23 cellular contexts compared by ENCODE assay signal in the genomic region with DNA sequence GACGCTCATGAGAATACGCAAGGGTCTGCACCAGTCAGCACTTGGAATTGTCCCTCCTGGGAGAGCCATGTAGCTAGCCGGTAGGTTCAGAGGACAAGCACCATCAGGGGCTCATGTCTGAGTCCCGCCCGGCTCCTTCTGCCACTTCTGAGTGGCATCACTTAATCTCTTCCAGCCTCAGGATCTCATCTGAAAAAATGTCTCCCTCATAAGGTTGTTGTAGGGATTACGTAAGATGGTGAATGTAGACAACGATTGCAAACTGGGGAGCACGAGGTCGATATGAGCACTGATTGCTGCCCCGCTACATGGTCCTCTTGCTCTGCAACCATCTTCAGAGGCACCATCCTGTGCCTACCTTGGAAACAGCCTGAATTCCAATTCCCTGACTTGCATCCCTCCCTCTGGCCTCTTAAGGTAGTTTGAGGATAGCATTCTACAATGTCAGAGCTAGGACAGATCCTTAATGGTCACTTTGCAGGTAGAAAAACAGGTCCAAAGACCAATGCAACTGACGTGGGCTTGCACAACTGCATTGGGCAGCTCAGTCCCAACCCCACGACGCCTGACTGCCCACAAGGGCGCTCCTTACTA.
DNase-seq lines count a peak whose midpoint lies in the region; ATAC-seq and TF ChIP-seq lines count a peak whose summit lies in the region.
"Had no signal": no experiment of that assay in that cellular context is flagged by ENCODE, and none has a peak within 500 bp of the region (broad histone marks: within the 10 kb centered on the region; RNA-seq: fewer than 3 reads in every experiment).

No MANE protein-coding gene starts in this region.

- DNase-seq in AG20443 (ENCODE audit: low spot score) (peak; percentile 7), HCT116 (ENCODE audit: low read depth, low spot score) (no peak), islet precursor cell (peak; percentile 68), DMS79 (lab: John Stamatoyannopoulos, UW) (no peak), mucosa of descending colon (no peak), NCI-H1930 (lab: John Stamatoyannopoulos, UW) (no peak)
- DNase-seq: activated CD4-positive, alpha-beta memory T cell treated with anti-CD3 and anti-CD28 coated beads for 36 hours; activated CD4-positive, CD25-positive, alpha-beta regulatory T cell; activated gamma-delta T cell treated with Interleukin-2 at 50 U/mL for 16 hours; activated T-cell treated with anti-CD3 and anti-CD28 coated beads for 4 hours; DMS79 treated with DMSO at 0.1 percent for 48 hours; dorsolateral prefrontal cortex; erythroblast; mesenchymal stem cell; naive thymus-derived CD8-positive, alpha-beta T cell; NCI-H1436 treated with DMSO at 0.1 percent for 48 hours; NCI-H2171 treated with DMSO at 0.1 percent for 48 hours; NCI-H774; posterior cingulate gyrus had no signal

- intact Hi-C loops in HCT116 (cut with micrococcal nuclease) (loop anchor here (5.0 kb wide), 1 partner anchor 338 kb away; no protein-coding TSS in a partner anchor), mucosa of descending colon (cut with DNase I, micrococcal nuclease) (loop anchor here in 1 of 2 donors (10.0 kb wide), 1 partner anchor 335 kb away; no protein-coding TSS in a partner anchor)

- RAD21 ChIA-PET in HCT116 (lab: Charles Lee; ENCODE audit: low non-redundant PET in 1 of 2, low total read pairs in 2 of 2, uncharacterized antibody in 2 of 2, unreplicated experiment in 2 of 2): no interaction called here

- no peaks in the 10 kb centered on the region for H4K20me1 ChIP-seq in HCT116 (ENCODE audit: insufficient read depth)

- no peak overlapping the region for H3K27ac ChIP-seq in HCT116 (ENCODE audit: low read depth, low read length)
- H3K27ac ChIP-seq in VCaP: no peak overlapping the region
- H3K27ac ChIP-seq: dorsolateral prefrontal cortex, gastroesophageal sphincter, SK-N-MC had no signal

- no peaks in the 10 kb centered on the region for H3K9me2 ChIP-seq in HCT116 (ENCODE audit: insufficient read depth)

- no peak overlapping the region for H3K4me2 ChIP-seq in HCT116 (ENCODE audit: low read length)

- H3K4me1 ChIP-seq in HCT116 (ENCODE audit: control insufficient read depth in 1 of 2, insufficient read depth in 2 of 2, low read length in 2 of 2) (peaks cover 0 to 5% of the 10 kb centered on the region in 2 experiments; a peak in 1 of 4 replicates), mucosa of descending colon (ENCODE audit: low read depth) (no peaks in the 10 kb centered on the region)

- no peaks in the 10 kb centered on the region for H3K27me3 ChIP-seq in HCT116 (ENCODE audit: insufficient read depth, low read length)

- H3K79me2 ChIP-seq in HCT116 (ENCODE audit: insufficient read depth, low read length): no peaks in the 10 kb centered on the region

- POLR2A ChIA-PET in HCT116 (lab: Charles Lee): no interaction called here

- TF ChIP-seq POLR2A in HCT116 (IDR thresholded peaks at IDR 0.05; ENCODE audit: borderline replicate concordance, extremely low read depth, insufficient read depth, insufficient read length): no peak

- TF ChIP-seq CTCF in HCT116 (IDR thresholded peaks at IDR 0.05 in 2 of 3, conservative IDR thresholded peaks at IDR 0.05 in 1 of 3; ENCODE audit: borderline replicate concordance in 1 of 3, insufficient read depth in 1 of 3, low read depth in 2 of 3, low read length in 2 of 3) (peak; percentile 9 to 33 (median 23); a peak in 3 of 6 replicates), VCaP (conservative IDR thresholded peaks at IDR 0.05) (0 out of 2 replicates have a peak, but pooled peaks have one; percentile 4), mucosa of descending colon (IDR thresholded peaks at IDR 0.05) (no peak)

- ATAC-seq in HCT116 (0 out of 2 replicates have a peak, but pooled peaks have one; percentile 12), HG02884 (IDR thresholded peaks at IDR 0.05; ENCODE audit: unreplicated experiment) (no peak), mucosa of descending colon (no peak)
- ATAC-seq: gastroesophageal sphincter; naive thymus-derived CD8-positive, alpha-beta T cell had no signal

- no peak overlapping the region for H3K4me3 ChIP-seq in HCT116 (replicated peaks in 1 of 2; ENCODE audit: low read depth in 1 of 2, low read length in 2 of 2)
- no peak overlapping the region for H3K4me3 ChIP-seq in mucosa of descending colon
- H3K4me3 ChIP-seq: dorsolateral prefrontal cortex, gastroesophageal sphincter, SK-N-MC had no signal

- H3K36me3 ChIP-seq in HCT116 (ENCODE audit: control insufficient read depth in 1 of 2, insufficient read depth in 2 of 2, low read length in 2 of 2) (no peaks in the 10 kb centered on the region), mucosa of descending colon (ENCODE audit: low read depth) (no peaks in the 10 kb centered on the region)
- H3K36me3 ChIP-seq: gastroesophageal sphincter had no signal

- no peak overlapping the region for H2AFZ ChIP-seq in HCT116 (ENCODE audit: low read depth, low read length, poor library complexity, severe bottlenecking)

- CTCF ChIA-PET in HCT116 (lab: Charles Lee): interaction anchor here (1.6 kb wide), 1 partner anchor 325 kb away, joined by 4 read pairs; no protein-coding TSS in a partner anchor

- TF ChIP-seq RAD21 in HCT116 (IDR thresholded peaks at IDR 0.05; ENCODE audit: low read depth): peak; percentile 32; the same call in 1 of the 2 replicates

- H3K9me3 ChIP-seq in HCT116 (ENCODE audit: control insufficient read depth in 1 of 2, insufficient read depth in 1 of 2, low read depth in 1 of 2, low read length in 2 of 2) (no peaks in the 10 kb centered on the region), mucosa of descending colon (no peaks in the 10 kb centered on the region)
- H3K9me3 ChIP-seq: gastroesophageal sphincter had no signal

- BruUV-seq in HCT116 (replicated peaks; lab: Mats Ljungman, UMichigan): no TSS peak

- no peak overlapping the region for H3K9ac ChIP-seq in HCT116 (ENCODE audit: low read length)

TF ChIP-seq in HCT116, 20 proteins besides CTCF, POLR2A, EP300 and RAD21 (continues in another document):
- no peak for TF ChIP-seq SP1 (IDR thresholded peaks at IDR 0.05; ENCODE audit: low read depth)
- TF ChIP-seq ZNF274 (IDR thresholded peaks at IDR 0.05; ENCODE audit: low read depth, low read length): no peak
- no peak for TF ChIP-seq EZH2 (IDR thresholded peaks at IDR 0.05)
- TF ChIP-seq SRF (IDR thresholded peaks at IDR 0.05; ENCODE audit: low read depth): no peak
- TF ChIP-seq EGR1 (IDR thresholded peaks at IDR 0.05; ENCODE audit: low read depth): no peak
- TF ChIP-seq, protein P1, sequence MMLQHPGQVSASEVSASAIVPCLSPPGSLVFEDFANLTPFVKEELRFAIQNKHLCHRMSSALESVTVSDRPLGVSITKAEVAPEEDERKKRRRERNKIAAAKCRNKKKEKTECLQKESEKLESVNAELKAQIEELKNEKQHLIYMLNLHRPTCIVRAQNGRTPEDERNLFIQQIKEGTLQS (IDR thresholded peaks at IDR 0.05): no peak
- TF ChIP-seq EZH2phosphoT487 (IDR thresholded peaks at IDR 0.05; ENCODE audit: borderline replicate concordance): no peak
- TF ChIP-seq ELF1 (IDR thresholded peaks at IDR 0.05; ENCODE audit: borderline replicate concordance, low read depth): no peak
- TF ChIP-seq, protein P2, sequence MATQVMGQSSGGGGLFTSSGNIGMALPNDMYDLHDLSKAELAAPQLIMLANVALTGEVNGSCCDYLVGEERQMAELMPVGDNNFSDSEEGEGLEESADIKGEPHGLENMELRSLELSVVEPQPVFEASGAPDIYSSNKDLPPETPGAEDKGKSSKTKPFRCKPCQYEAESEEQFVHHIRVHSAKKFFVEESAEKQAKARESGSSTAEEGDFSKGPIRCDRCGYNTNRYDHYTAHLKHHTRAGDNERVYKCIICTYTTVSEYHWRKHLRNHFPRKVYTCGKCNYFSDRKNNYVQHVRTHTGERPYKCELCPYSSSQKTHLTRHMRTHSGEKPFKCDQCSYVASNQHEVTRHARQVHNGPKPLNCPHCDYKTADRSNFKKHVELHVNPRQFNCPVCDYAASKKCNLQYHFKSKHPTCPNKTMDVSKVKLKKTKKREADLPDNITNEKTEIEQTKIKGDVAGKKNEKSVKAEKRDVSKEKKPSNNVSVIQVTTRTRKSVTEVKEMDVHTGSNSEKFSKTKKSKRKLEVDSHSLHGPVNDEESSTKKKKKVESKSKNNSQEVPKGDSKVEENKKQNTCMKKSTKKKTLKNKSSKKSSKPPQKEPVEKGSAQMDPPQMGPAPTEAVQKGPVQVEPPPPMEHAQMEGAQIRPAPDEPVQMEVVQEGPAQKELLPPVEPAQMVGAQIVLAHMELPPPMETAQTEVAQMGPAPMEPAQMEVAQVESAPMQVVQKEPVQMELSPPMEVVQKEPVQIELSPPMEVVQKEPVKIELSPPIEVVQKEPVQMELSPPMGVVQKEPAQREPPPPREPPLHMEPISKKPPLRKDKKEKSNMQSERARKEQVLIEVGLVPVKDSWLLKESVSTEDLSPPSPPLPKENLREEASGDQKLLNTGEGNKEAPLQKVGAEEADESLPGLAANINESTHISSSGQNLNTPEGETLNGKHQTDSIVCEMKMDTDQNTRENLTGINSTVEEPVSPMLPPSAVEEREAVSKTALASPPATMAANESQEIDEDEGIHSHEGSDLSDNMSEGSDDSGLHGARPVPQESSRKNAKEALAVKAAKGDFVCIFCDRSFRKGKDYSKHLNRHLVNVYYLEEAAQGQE (IDR thresholded peaks at IDR 0.05; ENCODE audit: low read depth): no peak
- TF ChIP-seq, protein P3, sequence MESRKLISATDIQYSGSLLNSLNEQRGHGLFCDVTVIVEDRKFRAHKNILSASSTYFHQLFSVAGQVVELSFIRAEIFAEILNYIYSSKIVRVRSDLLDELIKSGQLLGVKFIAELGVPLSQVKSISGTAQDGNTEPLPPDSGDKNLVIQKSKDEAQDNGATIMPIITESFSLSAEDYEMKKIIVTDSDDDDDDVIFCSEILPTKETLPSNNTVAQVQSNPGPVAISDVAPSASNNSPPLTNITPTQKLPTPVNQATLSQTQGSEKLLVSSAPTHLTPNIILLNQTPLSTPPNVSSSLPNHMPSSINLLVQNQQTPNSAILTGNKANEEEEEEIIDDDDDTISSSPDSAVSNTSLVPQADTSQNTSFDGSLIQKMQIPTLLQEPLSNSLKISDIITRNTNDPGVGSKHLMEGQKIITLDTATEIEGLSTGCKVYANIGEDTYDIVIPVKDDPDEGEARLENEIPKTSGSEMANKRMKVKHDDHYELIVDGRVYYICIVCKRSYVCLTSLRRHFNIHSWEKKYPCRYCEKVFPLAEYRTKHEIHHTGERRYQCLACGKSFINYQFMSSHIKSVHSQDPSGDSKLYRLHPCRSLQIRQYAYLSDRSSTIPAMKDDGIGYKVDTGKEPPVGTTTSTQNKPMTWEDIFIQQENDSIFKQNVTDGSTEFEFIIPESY (IDR thresholded peaks at IDR 0.05; ENCODE audit: extremely low read depth, insufficient replicate concordance, low read length): no peak
- no peak for TF ChIP-seq ZFX (IDR thresholded peaks at IDR 0.05)
- TF ChIP-seq CBX3 (IDR thresholded peaks at IDR 0.05; ENCODE audit: low read depth): no peak
- TF ChIP-seq TCF7L2 (IDR thresholded peaks at IDR 0.05; ENCODE audit: borderline replicate concordance, extremely low read depth, insufficient read depth, insufficient read length): no peak
- TF ChIP-seq YY1 (IDR thresholded peaks at IDR 0.05; ENCODE audit: extremely low read depth, insufficient replicate concordance, low read depth, low read length): no peak

Comparison
In these comparisons a context has a peak if more than half of its experiments do, and no peak if none do; other contexts are left out.
1. DNase-seq: peak in AG20443 (single experiment) and islet precursor cell (single experiment); none in HCT116 (single experiment), DMS79 (single experiment), mucosa of descending colon (0 of 3) and NCI-H1930 (0 of 2).